Comparison of ENCODE assay signal across 8 cellular contexts in genomic region chr3:143120716-143121239, GRCh38. TPM values are rescaled to one million over a fixed set of nuclear protein-coding genes. Genes with fewer than 3 reads are reported as not detected.
A peak's percentile ranks its signal among the peaks of the same experiment; 100 is the strongest.
DNase-seq lines count a peak whose midpoint lies in the region; ATAC-seq, FAIRE-seq and TF ChIP-seq lines count a peak whose summit lies in the region.

No MANE protein-coding gene starts in this region.

- intact Hi-C loops in prostate gland (cut with DNase I), result loop anchor here (1.0 to 10.0 kb wide), 4 partner anchors 374 to 634 kb away; no protein-coding TSS in a partner anchor

- no peaks in the 10 kb centered on the region for H3K4me1 ChIP-seq in prostate gland (replicated peaks)

- peak overlapping the region; percentile 56 to 61 for H3K4me3 ChIP-seq in prostate gland

- TF ChIP-seq POLR2A in prostate gland (IDR thresholded peaks at IDR 0.05), result no peak

- no peaks in the 10 kb centered on the region for H3K27me3 ChIP-seq in prostate gland (replicated peaks; ENCODE audit: insufficient read depth)

- under 1% methylated on average over 15 of the region's 60 CpGs for WGBS in prostate gland

- DNase-seq in DMS114 treated with DMSO at 0.1 percent for 48 hours (lab: John Stamatoyannopoulos, UW; ENCODE audit: unreplicated experiment) (peak; percentile 10), LHCN-M2 (ENCODE audit: low read depth) (peak; percentile 52), activated T-helper 1 cell treated with Interleukin-2 at 50 U/mL for 16 hours (ENCODE audit: low read depth) (peak; percentile 3), germinal center (ENCODE audit: low spot score) (peak; percentile 51), prostate gland (ENCODE audit: low spot score) (no peak), OCI-M1 (lab: John Stamatoyannopoulos, UW) (no peak), RCC 7860 (ENCODE audit: low spot score) (no peak)

- H3K36me3 ChIP-seq in prostate gland, result no peaks in the 10 kb centered on the region

- TF ChIP-seq CTCF in prostate gland (IDR thresholded peaks at IDR 0.05), result no peak

- no peak for FAIRE-seq in RCC 7860 (lab: Jason Lieb, UNC)

- H3K27ac ChIP-seq in prostate gland, result no peak overlapping the region

- H3K9me3 ChIP-seq in prostate gland, result no peaks in the 10 kb centered on the region

- peak; percentile 31 for ATAC-seq in GM21423 (IDR thresholded peaks at IDR 0.05; ENCODE audit: unreplicated experiment)

RNA-seq across cellular contexts. Expression of gene CHST2, which starts 1.2 kb away (rescaled TPM):
- total RNA-seq in LHCN-M2 (2014; rRNA removed), result 20.1 and 30.3 TPM in 2 replicates
- polyA plus RNA-seq in LHCN-M2 (2012), result 10.3 TPM
- total RNA-seq in prostate gland, result 1 to 10 TPM; 9.6 to 9.7 TPM

Comparison
In these comparisons a context has a peak if more than half of its experiments do, and no peak if none do; other contexts are left out.
1. DNase-seq: peak in DMS114 treated with DMSO at 0.1 percent for 48 hours (single experiment), LHCN-M2 (single experiment), activated T-helper 1 cell treated with Interleukin-2 at 50 U/mL for 16 hours (single experiment) and germinal center (single experiment); none in prostate gland (single experiment), OCI-M1 (single experiment) and RCC 7860 (single experiment).